Comparison of ENCODE assay signal across 8 cellular contexts in genomic region chr1:228486596-228487335, GRCh38. TPM values are rescaled to one million over a fixed set of nuclear protein-coding genes. Genes with fewer than 3 reads are reported as not detected.
DNase-seq lines count a peak whose midpoint lies in the region; ATAC-seq and TF ChIP-seq lines count a peak whose summit lies in the region.

No MANE protein-coding gene starts in this region.

- no peaks in the 10 kb centered on the region for H3K9me3 ChIP-seq in colonic mucosa

- H3K36me3 ChIP-seq in colonic mucosa: no peaks in the 10 kb centered on the region

- peak overlapping the region; percentile 77 to 98 for H3K9ac ChIP-seq in colonic mucosa (ENCODE audit: low read depth in 2 of 2, low read length in 2 of 2)

- no peak for TF ChIP-seq CTCF in colonic mucosa (IDR thresholded peaks at IDR 0.05)

- H3K4me3 ChIP-seq in colonic mucosa: peak overlapping the region; percentile 61

- H3K27ac ChIP-seq in colonic mucosa: peak overlapping the region; percentile 94

- ATAC-seq in GM19023 (IDR thresholded peaks at IDR 0.05; ENCODE audit: unreplicated experiment) (peak; percentile 59), HG03196 (IDR thresholded peaks at IDR 0.05; ENCODE audit: unreplicated experiment) (peak; percentile 53), left lobe of liver (peak; percentile 85)

- intact Hi-C loops in colonic mucosa (cut with DNase I): no loop called here

- H3K4me1 ChIP-seq in colonic mucosa: peaks cover 4% of the 10 kb centered on the region

- DNase-seq in AML-193 (lab: John Stamatoyannopoulos, UW) (peak; percentile 79 to 84), NCI-H510A (lab: John Stamatoyannopoulos, UW) (peak; percentile 79), colonic mucosa (peak; percentile 56), left lobe of liver (ENCODE audit: low spot score) (peak; percentile 69)
- DNase-seq in activated CD4-positive, alpha-beta T cell treated with anti-CD3 and anti-CD28 coated beads for 4 hours: peak; percentile 76 to 80
- DNase-seq in stimulated activated CD4-positive, alpha-beta T cell treated with anti-CD3 and anti-CD28 coated beads, Interleukin-2, amount 100 ng/mL, for 48 hours: peak; percentile 80 to 83

- H3K27me3 ChIP-seq in colonic mucosa: no peaks in the 10 kb centered on the region

RNA-seq across cellular contexts. Expression of gene RNF187, which starts 0.4 kb away (rescaled TPM):
- total RNA-seq in colonic mucosa: 10 to 100 TPM; 84.5 to 97.5 TPM
- total RNA-seq in left lobe of liver: 60.3 TPM

Comparison
In these comparisons a context has a peak if more than half of its experiments do, and no peak if none do; other contexts are left out.
1. Peak in every context shown above with its lines: DNase-seq, ATAC-seq, H3K4me3 ChIP-seq and H3K27ac ChIP-seq.